12 cellular contexts compared by ENCODE assay signal in the genomic region with DNA sequence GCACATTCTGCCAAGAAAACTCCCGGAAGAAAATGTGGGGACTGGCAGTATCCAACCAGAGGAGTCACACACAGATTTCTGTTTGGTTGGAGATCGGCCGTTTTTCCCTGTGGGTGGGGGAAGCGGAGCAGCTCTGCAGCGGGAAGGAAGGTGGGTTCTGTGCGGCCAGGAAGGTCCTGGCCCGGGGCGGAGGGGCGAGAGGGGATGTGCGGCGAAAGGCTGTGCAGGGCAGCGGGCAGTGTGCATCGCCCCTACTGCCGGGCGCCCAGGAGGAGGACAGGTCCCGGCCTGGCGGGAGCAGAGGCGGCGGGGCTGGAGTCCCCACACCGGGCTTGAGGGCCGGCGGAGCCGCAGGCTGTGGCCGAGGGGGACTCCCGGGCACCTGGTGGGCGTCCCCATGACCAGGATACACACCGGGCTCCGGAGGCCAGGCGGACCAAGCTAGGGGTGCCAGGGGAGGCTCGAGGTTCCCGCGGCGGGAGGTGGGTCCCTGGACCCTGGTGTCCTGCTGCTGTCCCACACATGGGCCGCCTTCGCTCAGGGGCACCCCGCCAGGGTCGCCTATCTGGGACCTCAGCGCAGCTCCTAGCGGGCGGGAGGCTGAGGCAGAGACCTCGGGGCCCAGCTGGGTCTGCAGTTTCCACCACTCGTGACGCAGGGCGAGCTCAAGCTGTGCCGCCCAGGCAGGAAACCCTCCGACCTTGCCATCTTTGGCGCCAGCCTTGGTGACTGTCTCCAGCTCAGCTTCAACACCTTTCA. TPM values are rescaled to one million over a fixed set of nuclear protein-coding genes. Genes with fewer than 3 reads are reported as not detected.
"Had no signal": no experiment of that assay in that cellular context is flagged by ENCODE, and none has a peak within 500 bp of the region (broad histone marks: within the 10 kb centered on the region; RNA-seq: fewer than 3 reads in every experiment).

No MANE protein-coding gene starts in this region.

RNA-seq across cellular contexts. Expression of a gene that starts 54.0 kb away (rescaled TPM):
- total RNA-seq: activated CD4-positive, alpha-beta memory T cell treated with anti-CD3 and anti-CD28 coated beads, Interleukin-2, amount 10 ng/mL, durations not matched to agents 7 days and 5 days; activated CD4-positive, alpha-beta T cell treated with anti-CD3 and anti-CD28 coated beads for 36 hours; activated CD4-positive, alpha-beta T cell treated with anti-CD3 and anti-CD28 coated beads, Interleukin-2, amount 10 ng/mL, durations not matched to agents 7 days and 5 days; activated CD8-positive, alpha-beta memory T cell treated with anti-CD3 and anti-CD28 coated beads, Interleukin-2, amount 10 ng/mL, durations not matched to agents 7 days and 5 days; activated CD8-positive, alpha-beta T cell treated with anti-CD3 and anti-CD28 coated beads, Interleukin-2, amount 10 ng/mL, durations not matched to agents 7 days and 5 days; activated naive CD8-positive, alpha-beta T cell treated with anti-CD3 and anti-CD28 coated beads, Interleukin-2, amount 10 ng/mL, durations not matched to agents 7 days and 5 days; activated T-helper 2 cell treated with anti-CD3 and anti-CD28 coated beads, Interferon-gamma antibody, Interleukin-2, Interleukin-4, amounts not matched to agents 10 μg/mL and 5 μg/mL and 100 μg/mL, durations not matched to agents 14 hours and 24 hours and 36 hours; ascending aorta; cardiac muscle cell; chondrocyte; T-helper 2 cell treated with Interferon-gamma antibody and Interleukin-4, amounts not matched to agents 100 ng/mL and 5 ng/mL, for 36 hours; WTC11 had no signal
